Comparison of ENCODE assay signal across 30 cellular contexts in the genomic region with DNA sequence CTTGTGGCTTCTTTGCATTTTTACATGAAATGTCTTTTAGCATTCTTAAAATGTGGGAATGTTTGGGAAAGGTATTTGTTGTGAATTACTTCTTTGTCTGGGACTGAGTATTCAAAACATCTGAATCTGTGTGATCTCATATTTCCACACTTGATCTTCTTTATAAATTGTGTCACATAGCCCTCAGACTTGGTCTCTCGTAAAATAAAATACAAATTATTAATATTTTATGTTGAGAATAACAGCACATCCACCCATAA.
A peak's percentile ranks its signal among the peaks of the same experiment; 100 is the strongest.
DNase-seq lines count a peak whose midpoint lies in the region; TF ChIP-seq lines count a peak whose summit lies in the region.
"Had no signal": no experiment of that assay in that cellular context is flagged by ENCODE, and none has a peak within 500 bp of the region (broad histone marks: within the 10 kb centered on the region; RNA-seq: fewer than 3 reads in every experiment).

No MANE protein-coding gene starts in this region.

- H2AFZ ChIP-seq in Karpas-422 (ENCODE audit: low read length) = no peak overlapping the region
- H2AFZ ChIP-seq: neural progenitor cell had no signal

- H3K36me3 Mint-ChIP-seq in osteocyte (ENCODE audit: unreplicated experiment) = peaks cover 15% of the 10 kb centered on the region

- H3K4me1 Mint-ChIP-seq in osteocyte (ENCODE audit: unreplicated experiment) = peaks cover 47% of the 10 kb centered on the region
- H3K4me1 Mint-ChIP-seq: endodermal cell, neural progenitor cell had no signal

- no peaks in the 10 kb centered on the region for H3K9me2 ChIP-seq in Karpas-422 (replicated peaks; ENCODE audit: insufficient read depth, low read length)

- no peak overlapping the region for H3K4me2 ChIP-seq in Karpas-422 (ENCODE audit: low read depth, low read length, poor library complexity, severe bottlenecking)
- H3K4me2 ChIP-seq: neural progenitor cell had no signal

- no peaks in the 10 kb centered on the region for H3K9me3 Mint-ChIP-seq in osteocyte (ENCODE audit: unreplicated experiment)
- H3K9me3 Mint-ChIP-seq: activated T-helper 2 cell treated with anti-CD3 and anti-CD28 coated beads, Interferon-gamma antibody, Interleukin-2, Interleukin-4, amounts not matched to agents 10 μg/mL and 5 μg/mL and 100 μg/mL, durations not matched to agents 14 hours and 24 hours and 36 hours; endodermal cell; neural progenitor cell; stimulated activated naive CD8-positive, alpha-beta T cell treated with anti-CD3 and anti-CD28 coated beads, Interleukin-15, Interleukin-2, amounts not matched to agents 100 ng/mL and 50 ng/mL, for 24 hours; T-helper 1 cell treated with Interleukin-12 subunit alpha and Interleukin-12 subunit beta and Interleukin-4 antibody, amounts not matched to agents 30 μg/mL and 1 μg/mL, for 36 hours had no signal

- no peak overlapping the region for H3K27ac ChIP-seq in Karpas-422 (ENCODE audit: low read length)
- H3K27ac ChIP-seq: ascending aorta, C4-2B, esophagus muscularis mucosa, neural progenitor cell, SJCRH30, thyroid gland had no signal

- H3K4me3 ChIP-seq in BJ (ENCODE audit: low read depth, low read length) (no peak overlapping the region), Karpas-422 (ENCODE audit: low read length) (no peak overlapping the region)
- H3K4me3 ChIP-seq: ascending aorta, esophagus muscularis mucosa, lung, neural progenitor cell, SJCRH30, thyroid gland had no signal

- H3K27me3 ChIP-seq in BJ (ENCODE audit: control insufficient read depth, insufficient read depth, low read length) (no peaks in the 10 kb centered on the region), Karpas-422 (ENCODE audit: low read length) (no peaks in the 10 kb centered on the region)
- H3K27me3 ChIP-seq: ascending aorta, esophagus muscularis mucosa, neural progenitor cell, SJCRH30, thyroid gland had no signal

- TF ChIP-seq CTCF in BJ (IDR thresholded peaks at IDR 0.05; ENCODE audit: insufficient read depth, low read depth, low read length) = no peak
- TF ChIP-seq CTCF in osteocyte (IDR thresholded peaks at IDR 0.05) = no peak

- H4K20me1 ChIP-seq in Karpas-422 (ENCODE audit: insufficient read depth, low read depth, low read length) = no peaks in the 10 kb centered on the region

- H3K27ac Mint-ChIP-seq in osteocyte (ENCODE audit: unreplicated experiment) = peak overlapping the region; percentile 54
- H3K27ac Mint-ChIP-seq: activated CD8-positive, alpha-beta T cell treated with anti-CD3 and anti-CD28 coated beads, Interleukin-2, amount 10 ng/mL, durations not matched to agents 7 days and 5 days; activated naive CD4-positive, alpha-beta T cell treated with anti-CD3 and anti-CD28 coated beads, Interleukin-2, amount 50 U/mL, for 72 hours; activated T-helper 2 cell treated with anti-CD3 and anti-CD28 coated beads, Interferon-gamma antibody, Interleukin-2, Interleukin-4, amounts not matched to agents 10 μg/mL and 5 μg/mL and 100 μg/mL, durations not matched to agents 14 hours and 24 hours and 36 hours; endodermal cell; neural progenitor cell; progenitor cell of endocrine pancreas; stimulated activated naive CD8-positive, alpha-beta T cell treated with anti-CD3 and anti-CD28 coated beads, Interleukin-15, Interleukin-2, amounts not matched to agents 100 ng/mL and 50 ng/mL, for 24 hours; T-helper 1 cell treated with Interleukin-12 subunit alpha and Interleukin-12 subunit beta and Interleukin-4 antibody, amounts not matched to agents 30 μg/mL and 1 μg/mL, for 36 hours had no signal

- no peak overlapping the region for H3K9ac ChIP-seq in Karpas-422 (ENCODE audit: low read length)
- H3K9ac ChIP-seq: neural progenitor cell had no signal

- CTCF ChIA-PET in BJ (lab: Yijun Ruan, JAX) = no interaction called here

- POLR2A ChIA-PET in BJ (lab: Charles Lee) = no interaction called here

- no peaks in the 10 kb centered on the region for H3K27me3 Mint-ChIP-seq in osteocyte (ENCODE audit: unreplicated experiment)
- H3K27me3 Mint-ChIP-seq: progenitor cell of endocrine pancreas; stimulated activated naive CD8-positive, alpha-beta T cell treated with anti-CD3 and anti-CD28 coated beads, Interleukin-15, Interleukin-2, amounts not matched to agents 100 ng/mL and 50 ng/mL, for 24 hours had no signal

- H3K4me1 ChIP-seq in Karpas-422 (ENCODE audit: low read length) = peaks cover 6% of the 10 kb centered on the region; the same call in 1 of the 2 replicates
- H3K4me1 ChIP-seq: neural progenitor cell, SJCRH30, thyroid gland had no signal

- H3K36me3 ChIP-seq in BJ (ENCODE audit: control insufficient read depth, insufficient read depth, low read length) (no peaks in the 10 kb centered on the region), Karpas-422 (ENCODE audit: insufficient read depth, low read length) (peaks cover 7% of the 10 kb centered on the region; the same call in 1 of the 2 replicates)
- H3K36me3 ChIP-seq: neural progenitor cell had no signal

- H3K4me3 Mint-ChIP-seq in osteocyte (ENCODE audit: unreplicated experiment) = no peak overlapping the region
- H3K4me3 Mint-ChIP-seq: activated CD8-positive, alpha-beta T cell treated with anti-CD3 and anti-CD28 coated beads, Interleukin-2, amount 10 ng/mL, durations not matched to agents 7 days and 5 days; endodermal cell; neural progenitor cell; stimulated activated naive CD8-positive, alpha-beta T cell treated with anti-CD3 and anti-CD28 coated beads, Interleukin-15, Interleukin-2, amounts not matched to agents 100 ng/mL and 50 ng/mL, for 24 hours; T-helper 1 cell treated with Interleukin-12 subunit alpha and Interleukin-12 subunit beta and Interleukin-4 antibody, amounts not matched to agents 30 μg/mL and 1 μg/mL, for 36 hours had no signal

- no peaks in the 10 kb centered on the region for H3K9me3 ChIP-seq in Karpas-422 (ENCODE audit: low read length)
- H3K9me3 ChIP-seq: ascending aorta, esophagus muscularis mucosa, SJCRH30, thyroid gland had no signal

- H3K79me2 ChIP-seq in Karpas-422 (ENCODE audit: low read length) = peaks cover under 1% of the 10 kb centered on the region

- DNase-seq in BJ (ENCODE audit: low read depth) = peak; percentile 56
- peak; percentile 20 for DNase-seq in Karpas-422
- DNase-seq in astrocyte of the hippocampus (ENCODE audit: low read depth, low spot score) = peak; percentile 76
- DNase-seq in osteocyte (ENCODE audit: extremely low spot score, unreplicated experiment) = no peak
- no peak for DNase-seq in COR-L47 (lab: John Stamatoyannopoulos, UW)
- no peak for DNase-seq in NCI-H1436 (lab: John Stamatoyannopoulos, UW)
- no peak for DNase-seq in NOMO-1 (lab: John Stamatoyannopoulos, UW; ENCODE audit: unreplicated experiment in 2 of 2)
- DNase-seq in HPDE6-E6E7 (ENCODE audit: extremely low spot score) = no peak
- DNase-seq: ACHN; activated CD4-positive, alpha-beta T cell treated with anti-CD3 and anti-CD28 coated beads for 1 hour; Calu3; caudate nucleus; endodermal cell; MM.1S; NCI-H2029 treated with DMSO at 0.1 percent for 48 hours; NCI-H2227 treated with DMSO at 0.1 percent for 48 hours; NCI-H526 treated with DMSO at 0.1 percent for 48 hours; SJCRH30; thyroid gland had no signal

Comparison
In these comparisons a context has a peak if more than half of its experiments do, and no peak if none do; other contexts are left out.
1. DNase-seq: peak in BJ (single experiment), Karpas-422 (single experiment) and astrocyte of the hippocampus (single experiment); none in osteocyte (single experiment), COR-L47 (single experiment), NCI-H1436 (single experiment), NOMO-1 (0 of 2) and HPDE6-E6E7 (single experiment).